12 cellular contexts compared by ENCODE assay signal in genomic region chr15:101124731-101125558, GRCh38.
DNase-seq lines count a peak whose midpoint lies in the region; ATAC-seq, FAIRE-seq and TF ChIP-seq lines count a peak whose summit lies in the region.
"Had no signal": no experiment of that assay in that cellular context is flagged by ENCODE, and none has a peak within 500 bp of the region (broad histone marks: within the 10 kb centered on the region; RNA-seq: fewer than 3 reads in every experiment).

No MANE protein-coding gene starts in this region.

- FAIRE-seq in H54 (lab: Jason Lieb, UNC), result no peak

- no peak for TF ChIP-seq CTCF in fibroblast of villous mesenchyme (IDR thresholded peaks at IDR 0.05; ENCODE audit: insufficient read depth, low read depth, low read length)

- DNase-seq in AG08396 (ENCODE audit: low spot score) (peak; percentile 52), H54 (ENCODE audit: insufficient read length, low spot score) (peak; percentile 19), T1000 (lab: John Stamatoyannopoulos, UW) (peak; percentile 35), fibroblast of villous mesenchyme (ENCODE audit: low read depth) (peak; percentile 69), mucosa of gallbladder (ENCODE audit: low spot score) (no peak), HuH-7 (ENCODE audit: low spot score) (no peak)
- DNase-seq in stimulated activated CD4-positive, alpha-beta T cell treated with anti-CD3 and anti-CD28 coated beads, Interleukin-12 subunit alpha, Interleukin-12 subunit beta, amount 100 ng/mL, for 4 hours, result no peak
- DNase-seq: activated CD8-positive, alpha-beta memory T cell treated with anti-CD3 and anti-CD28 coated beads, Interleukin-2, amount 50 U/mL, for 4 hours; DMS79; erythroblast; NCI-H82 had no signal

- TF ChIP-seq POLR2A in H54 (IDR thresholded peaks at IDR 0.05; ENCODE audit: low read depth, low read length), result no peak

- ATAC-seq in HG02884 (IDR thresholded peaks at IDR 0.05; ENCODE audit: unreplicated experiment), result no peak

- no peak overlapping the region for H3K4me3 ChIP-seq in fibroblast of villous mesenchyme (ENCODE audit: low read depth, low read length)

Comparison
In these comparisons a context has a peak if more than half of its experiments do, and no peak if none do; other contexts are left out.
1. DNase-seq: peak in AG08396 (single experiment), H54 (single experiment), T1000 (single experiment) and fibroblast of villous mesenchyme (single experiment); none in stimulated activated CD4-positive, alpha-beta T cell treated with anti-CD3 and anti-CD28 coated beads, Interleukin-12 subunit alpha, Interleukin-12 subunit beta, amount 100 ng/mL, for 4 hours (single experiment), mucosa of gallbladder (single experiment) and HuH-7 (single experiment).